Comparison of ENCODE assay signal across 9 cellular contexts in the genomic region with DNA sequence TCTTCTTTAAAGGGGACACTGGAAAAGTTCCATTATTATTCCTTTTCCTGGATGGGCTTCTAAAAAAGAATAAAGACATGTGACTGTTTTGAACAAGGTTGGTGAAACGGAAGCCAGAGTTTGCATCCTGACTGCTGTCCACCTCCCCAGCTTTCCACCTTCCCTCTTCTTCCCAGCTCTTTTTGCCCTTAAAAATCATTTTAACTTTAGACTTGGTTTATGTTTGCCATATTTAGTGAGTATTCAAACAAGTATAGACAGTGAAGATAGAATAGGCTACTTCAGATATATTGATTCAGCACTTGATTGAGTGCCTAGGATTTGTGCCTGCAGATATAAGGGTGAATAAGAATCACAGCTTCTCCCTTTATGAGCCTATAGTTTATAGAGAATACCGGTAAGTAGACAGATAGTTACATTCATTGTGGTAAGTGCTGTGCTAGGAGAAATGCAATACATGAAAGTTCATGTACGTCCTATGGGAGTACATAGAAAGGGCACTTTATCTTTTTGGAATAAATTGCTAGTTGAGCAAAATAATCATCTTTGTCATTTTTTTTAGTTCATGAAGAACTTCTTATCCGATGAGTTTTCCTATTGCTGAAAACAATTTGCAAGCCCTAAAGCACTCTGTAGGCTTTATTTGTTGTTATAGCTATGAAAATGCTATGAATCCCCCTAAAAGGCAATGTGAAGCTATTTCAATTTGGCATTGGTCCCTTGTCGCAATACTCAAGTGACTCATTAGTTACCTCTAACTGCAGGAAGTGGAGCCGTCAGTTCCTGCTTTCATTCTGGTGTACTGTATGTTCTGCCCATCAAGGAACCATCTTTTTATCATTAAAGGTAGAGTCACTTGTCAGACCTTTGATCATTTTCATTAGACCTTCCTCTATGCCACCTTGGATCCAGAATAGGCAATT. TPM values are rescaled to one million over a fixed set of nuclear protein-coding genes. Genes with fewer than 3 reads are reported as not detected.
DNase-seq lines count a peak whose midpoint lies in the region; ATAC-seq and TF ChIP-seq lines count a peak whose summit lies in the region.
"Had no signal": no experiment of that assay in that cellular context is flagged by ENCODE, and none has a peak within 500 bp of the region (broad histone marks: within the 10 kb centered on the region; RNA-seq: fewer than 3 reads in every experiment).

No MANE protein-coding gene starts in this region.

- H3K27ac ChIP-seq in ovary = no peak overlapping the region
- H3K27ac ChIP-seq: esophagus muscularis mucosa had no signal

- H3K4me1 ChIP-seq in ovary (ENCODE audit: insufficient read depth) = no peaks in the 10 kb centered on the region
- H3K4me1 ChIP-seq: esophagus muscularis mucosa had no signal

- 82 to 89% (median 85%) methylated on average over 6 of the region's 6 CpGs for WGBS in ovary, 3 donors

- H3K36me3 ChIP-seq in ovary = no peaks in the 10 kb centered on the region

- peaks cover 3% of the 10 kb centered on the region for H3K36me3 Mint-ChIP-seq in activated CD4-positive, alpha-beta T cell treated with anti-CD3 and anti-CD28 coated beads for 36 hours (ENCODE audit: low read depth)
- peaks cover 4% of the 10 kb centered on the region in 2 donors for H3K36me3 Mint-ChIP-seq in activated naive CD4-positive, alpha-beta T cell treated with anti-CD3 and anti-CD28 coated beads, Interleukin-2, amount 50 U/mL, for 72 hours

- H3K27me3 ChIP-seq in ovary = no peaks in the 10 kb centered on the region
- H3K27me3 ChIP-seq: esophagus muscularis mucosa had no signal

- no peaks in the 10 kb centered on the region for H3K9me3 Mint-ChIP-seq in activated CD4-positive, alpha-beta T cell treated with anti-CD3 and anti-CD28 coated beads for 36 hours (ENCODE audit: low read depth)
- H3K9me3 Mint-ChIP-seq in activated naive CD4-positive, alpha-beta T cell treated with anti-CD3 and anti-CD28 coated beads, Interleukin-2, amount 50 U/mL, for 72 hours = no peaks in the 10 kb centered on the region

- intact Hi-C loops in activated CD4-positive, alpha-beta T cell treated with anti-CD3 and anti-CD28 coated beads for 36 hours (cut with DNase I, micrococcal nuclease) = loop anchor here (1.0 to 2.0 kb wide), 2 partner anchors 33 to 34 kb away; no protein-coding TSS in a partner anchor
- intact Hi-C loops in ovary (cut with DNase I) = loop anchor here in 2 of 4 donors (10.0 kb wide), 2 partner anchors 78 to 448 kb away; no protein-coding TSS in a partner anchor

- CTCF ChIA-PET in activated CD4-positive, alpha-beta T cell treated with anti-CD3 and anti-CD28 coated beads for 36 hours (lab: Charles Lee) = interaction anchor here (0.6 to 6.7 kb wide), 24 partner anchors 8 to 510 kb away, joined by 3 to 88 read pairs (median 4); partner anchors contain the start of gene STRIP2

- H3K4me1 Mint-ChIP-seq in activated CD4-positive, alpha-beta T cell treated with anti-CD3 and anti-CD28 coated beads for 36 hours = peaks cover 28% of the 10 kb centered on the region

- H3K27me3 Mint-ChIP-seq in activated CD4-positive, alpha-beta T cell treated with anti-CD3 and anti-CD28 coated beads for 36 hours = no peaks in the 10 kb centered on the region

- POLR2A ChIA-PET in activated CD4-positive, alpha-beta T cell treated with anti-CD3 and anti-CD28 coated beads for 36 hours (lab: Charles Lee) = no interaction called here

- peak; percentile 22 for DNase-seq in activated CD4-positive, alpha-beta T cell treated with anti-CD3 and anti-CD28 coated beads for 36 hours
- no peak for DNase-seq in activated CD4-positive, alpha-beta T cell treated with anti-CD3 and anti-CD28 coated beads, Interleukin-2, amount 50 U/mL, for 48 hours
- DNase-seq in LoVo (ENCODE audit: low spot score) = peak; percentile 51
- DNase-seq in activated naive CD4-positive, alpha-beta T cell treated with anti-CD3 and anti-CD28 coated beads, Interleukin-2, amount 50 U/mL, for 72 hours (ENCODE audit: low spot score in 2 of 2) = no peak
- DNase-seq in lung microvascular endothelial cell (ENCODE audit: low read depth in 2 of 2) = peak; percentile 51 to 74
- DNase-seq in ovary = no peak
- no peak for DNase-seq in NCI-H2171 treated with DMSO at 0.1 percent for 48 hours (lab: John Stamatoyannopoulos, UW)

- no peak overlapping the region for H3K4me3 ChIP-seq in ovary
- H3K4me3 ChIP-seq: esophagus muscularis mucosa had no signal

- peak overlapping the region; percentile 21 for H3K27ac Mint-ChIP-seq in activated CD4-positive, alpha-beta T cell treated with anti-CD3 and anti-CD28 coated beads for 36 hours
- H3K27ac Mint-ChIP-seq in activated naive CD4-positive, alpha-beta T cell treated with anti-CD3 and anti-CD28 coated beads, Interleukin-2, amount 50 U/mL, for 72 hours = no peak overlapping the region

- no peak for TF ChIP-seq EP300 in ovary (IDR thresholded peaks at IDR 0.05)

- H3K9me3 ChIP-seq in ovary = no peaks in the 10 kb centered on the region
- H3K9me3 ChIP-seq: esophagus muscularis mucosa had no signal

- TF ChIP-seq CTCF in ovary (IDR thresholded peaks at IDR 0.05) = no peak

- no peak overlapping the region for H3K4me3 Mint-ChIP-seq in activated CD4-positive, alpha-beta T cell treated with anti-CD3 and anti-CD28 coated beads for 36 hours

- TF ChIP-seq POLR2A in ovary (IDR thresholded peaks at IDR 0.05) = no peak

- peak; percentile 62 for ATAC-seq in activated CD4-positive, alpha-beta T cell treated with anti-CD3 and anti-CD28 coated beads for 36 hours
- peak; percentile 65 to 74 for ATAC-seq in activated naive CD4-positive, alpha-beta T cell treated with anti-CD3 and anti-CD28 coated beads, Interleukin-2, amount 50 U/mL, for 72 hours
- ATAC-seq in HG02610 (IDR thresholded peaks at IDR 0.05; ENCODE audit: unreplicated experiment) = no peak

RNA-seq across cellular contexts. Expression of gene STRIP2, which starts 57.2 kb away (rescaled TPM):
- total RNA-seq in activated CD4-positive, alpha-beta T cell treated with anti-CD3 and anti-CD28 coated beads for 36 hours = 10 to 100 TPM; 41.3 to 51.8 TPM
- 100 to 1,000 TPM in 1 of 2 donors, 10 to 100 TPM in 1; 49.2 to 120 TPM for total RNA-seq in activated naive CD4-positive, alpha-beta T cell treated with anti-CD3 and anti-CD28 coated beads, Interleukin-2, amount 50 U/mL, for 72 hours
- total RNA-seq in lung microvascular endothelial cell (1.8 and 2.6 TPM in 2 replicates), ovary (1 to 10 TPM in 3 of 7 donors, under 1 TPM in 4; 0.12 to 1.6 (median 0.92) TPM)
- 1 to 10 TPM in 1 of 2 donors, under 1 TPM in 1; 0.92 to 1.0 TPM for polyA plus RNA-seq in ovary

Comparison
In these comparisons a context has a peak if more than half of its experiments do, and no peak if none do; other contexts are left out.
1. DNase-seq: peak in activated CD4-positive, alpha-beta T cell treated with anti-CD3 and anti-CD28 coated beads for 36 hours (single experiment), LoVo (single experiment) and lung microvascular endothelial cell (2 of 2); none in activated CD4-positive, alpha-beta T cell treated with anti-CD3 and anti-CD28 coated beads, Interleukin-2, amount 50 U/mL, for 48 hours (0 of 2), activated naive CD4-positive, alpha-beta T cell treated with anti-CD3 and anti-CD28 coated beads, Interleukin-2, amount 50 U/mL, for 72 hours (0 of 2), ovary (0 of 5) and NCI-H2171 treated with DMSO at 0.1 percent for 48 hours (single experiment).
2. RNA of gene STRIP2, which starts 57.2 kb away (total RNA-seq): 49.2 to 120 TPM in activated naive CD4-positive, alpha-beta T cell treated with anti-CD3 and anti-CD28 coated beads, Interleukin-2, amount 50 U/mL, for 72 hours and 41.3 to 51.8 TPM in activated CD4-positive, alpha-beta T cell treated with anti-CD3 and anti-CD28 coated beads for 36 hours; 1.8 to 2.6 TPM in lung microvascular endothelial cell and 0.12 to 1.6 TPM in ovary; every median in the first group is over 10 times any median in the second.